Comparison of ENCODE assay signal across 13 cellular contexts in the genomic region with DNA sequence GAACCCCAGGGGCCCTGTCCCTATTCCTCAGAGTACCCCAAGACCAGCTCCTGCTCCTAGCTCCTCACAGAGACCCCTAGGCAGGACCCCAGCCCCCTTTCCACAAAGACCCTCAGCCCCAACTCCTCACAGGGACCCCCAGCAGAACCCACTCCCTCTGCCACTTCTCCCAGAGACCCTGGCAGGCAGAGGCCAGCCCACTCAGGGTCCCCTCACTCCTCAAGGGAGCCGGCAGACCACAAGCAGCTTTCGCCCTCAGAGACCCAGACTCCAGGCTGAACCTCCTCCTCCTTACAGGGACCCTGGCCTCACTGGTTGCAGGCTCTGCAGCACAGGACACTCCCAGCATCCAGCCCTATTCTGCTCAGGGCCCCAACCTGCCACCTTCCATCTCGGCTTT. TPM values are rescaled to one million over a fixed set of nuclear protein-coding genes. Genes with fewer than 3 reads are reported as not detected.
DNase-seq lines count a peak whose midpoint lies in the region; ATAC-seq and TF ChIP-seq lines count a peak whose summit lies in the region.
"Had no signal": no experiment of that assay in that cellular context is flagged by ENCODE, and none has a peak within 500 bp of the region (broad histone marks: within the 10 kb centered on the region; RNA-seq: fewer than 3 reads in every experiment).

No MANE protein-coding gene starts in this region.

- H3K36me3 ChIP-seq in BLaER1, result peaks cover 43% of the 10 kb centered on the region
- peaks cover 25% of the 10 kb centered on the region for H3K36me3 ChIP-seq in PC-3 (ENCODE audit: low read depth, low read length)
- peaks cover 32% of the 10 kb centered on the region for H3K36me3 ChIP-seq in osteoblast (ENCODE audit: insufficient read depth, low read length)
- H3K36me3 ChIP-seq: uterus had no signal

- H2AFZ ChIP-seq in PC-3 (ENCODE audit: low read length), result 0 out of 2 replicates have a peak overlapping the region, but pooled peaks have one; percentile 10
- H2AFZ ChIP-seq in osteoblast (ENCODE audit: low read length), result no peak overlapping the region

- CTCF ChIA-PET in PC-3 (lab: Charles Lee), result no interaction called here

- POLR2A ChIA-PET in PC-3 (lab: Charles Lee; ENCODE audit: unreplicated experiment), result no interaction called here

- 0 out of 2 replicates have a peak overlapping the region, but pooled peaks have one; percentile 9 for H3K27ac ChIP-seq in BLaER1
- peak overlapping the region; percentile 49 for H3K27ac ChIP-seq in PC-3 (ENCODE audit: low read length)
- no peak overlapping the region for H3K27ac ChIP-seq in osteoblast (ENCODE audit: low read depth, low read length)

- H3K9ac ChIP-seq in BLaER1, result no peak overlapping the region
- H3K9ac ChIP-seq in PC-3 (ENCODE audit: low read length), result peak overlapping the region; percentile 31; the same call in 1 of the 2 replicates

- no peak for DNase-seq in PC-3
- DNase-seq in osteoblast (ENCODE audit: insufficient read length, low spot score, missing footprints), result peak; percentile 27
- DNase-seq in RKO (ENCODE audit: low spot score), result no peak
- no peak for DNase-seq in cardiac septum (ENCODE audit: low spot score)
- DNase-seq in NCI-H1930 (lab: John Stamatoyannopoulos, UW), result no peak
- DNase-seq: activated CD8-positive, alpha-beta memory T cell treated with anti-CD3 and anti-CD28 coated beads for 24 hours; glutamatergic neuron; NCI-H774; stimulated activated naive CD4-positive, alpha-beta T cell; uterus had no signal

- H3K4me3 ChIP-seq in BLaER1 (no peak overlapping the region), PC-3 (ENCODE audit: low read length) (peak overlapping the region; percentile 29; the same call in 1 of the 2 replicates), osteoblast (ENCODE audit: insufficient read depth, low read length) (no peak overlapping the region)
- H3K4me3 ChIP-seq: uterus had no signal

- H3K27me3 ChIP-seq in BLaER1, result no peaks in the 10 kb centered on the region
- H3K27me3 ChIP-seq in PC-3 (ENCODE audit: low read length), result no peaks in the 10 kb centered on the region
- H3K27me3 ChIP-seq in osteoblast (ENCODE audit: insufficient read depth, low read length), result no peaks in the 10 kb centered on the region
- H3K27me3 ChIP-seq: uterus had no signal

- ATAC-seq in PC-3, result no peak
- ATAC-seq in esophagus mucosa, result peak; percentile 10
- ATAC-seq in GM19035 (IDR thresholded peaks at IDR 0.05; ENCODE audit: unreplicated experiment), result no peak

- H4K20me1 ChIP-seq in BLaER1 (peaks cover 15% of the 10 kb centered on the region; the same call in 1 of the 2 replicates), PC-3 (ENCODE audit: low read length) (no peaks in the 10 kb centered on the region), osteoblast (ENCODE audit: insufficient read depth, low read length) (no peaks in the 10 kb centered on the region)

- H3K4me1 ChIP-seq in BLaER1, result peaks cover 12% of the 10 kb centered on the region
- peaks cover 40% of the 10 kb centered on the region for H3K4me1 ChIP-seq in PC-3 (ENCODE audit: insufficient read depth, low read length)
- no peaks in the 10 kb centered on the region for H3K4me1 ChIP-seq in osteoblast (ENCODE audit: insufficient read depth, low read length)
- H3K4me1 ChIP-seq: uterus had no signal

- TF ChIP-seq CTCF in PC-3 (conservative IDR thresholded peaks at IDR 0.05; ENCODE audit: low read depth, low read length) (no peak), osteoblast (IDR thresholded peaks at IDR 0.05; ENCODE audit: extremely low read depth, low read depth, low read length) (no peak)

- no peaks in the 10 kb centered on the region for H3F3A ChIP-seq in PC-3 (ENCODE audit: low read length, unreplicated experiment)

- BruUV-seq in PC-3 (replicated peaks; lab: Mats Ljungman, UMichigan), result no TSS peak

- H3K79me2 ChIP-seq in PC-3 (ENCODE audit: low read length) (no peaks in the 10 kb centered on the region), osteoblast (ENCODE audit: insufficient read depth, low read length) (no peaks in the 10 kb centered on the region)

- intact Hi-C loops in PC-3 (cut with micrococcal nuclease) (no loop called here), cardiac septum (cut with DNase I) (no loop called here)

- H3K9me3 ChIP-seq in BLaER1 (no peaks in the 10 kb centered on the region), PC-3 (ENCODE audit: low read length) (no peaks in the 10 kb centered on the region), osteoblast (ENCODE audit: low read depth, low read length) (no peaks in the 10 kb centered on the region)
- H3K9me3 ChIP-seq: uterus had no signal

- H3K4me2 ChIP-seq in BLaER1 (no peak overlapping the region), PC-3 (ENCODE audit: low read length) (peak overlapping the region; percentile 48; the same call in 1 of the 2 replicates), osteoblast (ENCODE audit: insufficient read depth, low read length) (no peak overlapping the region)

- no peaks in the 10 kb centered on the region for H3K9me2 ChIP-seq in PC-3 (replicated peaks; ENCODE audit: low read length)

RNA-seq across cellular contexts. Expression of gene SLC44A4, which starts 0.6 kb away (rescaled TPM):
- total RNA-seq in PC-3 (2014; rRNA removed) (3.5 and 4.9 TPM in 2 replicates), esophagus mucosa (2.9 TPM), osteoblast (not detected in 2 replicates), cardiac septum (not detected)

RNA-seq across cellular contexts. Expression of gene NEU1, which starts 15.6 kb away (rescaled TPM):
- total RNA-seq in PC-3 (2014; rRNA removed) (31.7 and 33.1 TPM in 2 replicates), esophagus mucosa (17.9 TPM), osteoblast (114 and 117 TPM in 2 replicates), cardiac septum (19.4 TPM)

RNA-seq across cellular contexts. Expression of gene EHMT2, which starts 19.3 kb away (rescaled TPM):
- total RNA-seq in PC-3 (2014; rRNA removed) (74.5 and 80.8 TPM in 2 replicates), esophagus mucosa (28.2 TPM), osteoblast (40.1 and 40.9 TPM in 2 replicates), cardiac septum (14.5 TPM)

RNA-seq across cellular contexts. Expression of gene ZBTB12, which starts 23.7 kb away (rescaled TPM):
- total RNA-seq in PC-3 (2014; rRNA removed), result 5.4 and 8.6 TPM in 2 replicates
- total RNA-seq in esophagus mucosa, result 2.0 TPM
- total RNA-seq in osteoblast, result 2.1 and 3.6 TPM in 2 replicates
- total RNA-seq in cardiac septum, result 5.2 TPM

RNA-seq across cellular contexts. Expression of gene C2, which starts 49.3 kb away (rescaled TPM):
- 1.1 TPM in 1 of 2 replicates, not detected in the other for total RNA-seq in PC-3 (2014; rRNA removed)
- total RNA-seq in esophagus mucosa, result 2.9 TPM
- 12.7 and 18.0 TPM in 2 replicates for total RNA-seq in osteoblast
- 5.1 TPM for total RNA-seq in cardiac septum
